ENCODE assay signal across 24 cellular contexts in genomic region chr18:5622905-5623304, GRCh38.
"Had no signal": no experiment of that assay in that cellular context is flagged by ENCODE, and none has a peak within 500 bp of the region (broad histone marks: within the 10 kb centered on the region; RNA-seq: fewer than 3 reads in every experiment).

No MANE protein-coding gene starts in this region.

- H3K4me1 ChIP-seq: prostate gland, uterus had no signal

- FAIRE-seq: keratinocyte, pancreas, small intestine had no signal

- H3K9me3 ChIP-seq: left lung, lower lobe of right lung, pancreas, prostate gland, sigmoid colon, spleen, tibial nerve, uterus had no signal

- DNase-seq: kidney glomerular epithelial cell; left colon; left lung; lower lobe of right lung; mammary epithelial cell; mesenchymal stem cell; naive thymus-derived CD8-positive, alpha-beta T cell; nucleus accumbens; pancreas; posterior cingulate gyrus; retina; right cardiac atrium; sigmoid colon; small intestine; spleen; stimulated activated CD4-positive, alpha-beta T cell treated with anti-CD3 and anti-CD28 coated beads, Interleukin-4, amount 100 ng/mL, for 24 hours; stimulated activated naive CD4-positive, alpha-beta T cell treated with Interleukin-2 at 50 U/mL for 16 hours; stimulated activated naive CD8-positive, alpha-beta T cell treated with anti-CD3 and anti-CD28 coated beads, Interleukin-15, amount 100 ng/mL, for 72 hours; substantia nigra; uterus had no signal

- ATAC-seq: left colon; left lung; lower lobe of right lung; naive thymus-derived CD8-positive, alpha-beta T cell; pancreas; right cardiac atrium; stimulated activated effector memory CD8-positive, alpha-beta T cell treated with anti-CD3 and anti-CD28 coated beads, Interleukin-12 subunit alpha, Interleukin-12 subunit beta, amount 100 ng/mL, for 72 hours; stimulated activated naive CD8-positive, alpha-beta T cell treated with anti-CD3 and anti-CD28 coated beads, Interleukin-15, amount 100 ng/mL, for 72 hours had no signal

- H3K36me3 ChIP-seq: left lung, lower lobe of right lung, pancreas, prostate gland, sigmoid colon, spleen, tibial nerve, uterus had no signal

- H3K27ac ChIP-seq: left lung, lower lobe of right lung, pancreas, prostate gland, sigmoid colon, spleen, tibial nerve, uterus had no signal

- H3K27me3 ChIP-seq: pancreas, uterus had no signal

- H3K4me3 ChIP-seq: left lung, lower lobe of right lung, pancreas, prostate gland, sigmoid colon, spleen, tibial nerve, uterus had no signal
